In genomic region chr6:166360243-166361079, GRCh38 we compare ENCODE assay signal across 1 cellular context.
A peak's percentile ranks its signal among the peaks of the same experiment; 100 is the strongest.
TF ChIP-seq lines count a peak whose summit lies in the region.

No MANE protein-coding gene starts in this region.

TF ChIP-seq in K562, 482 proteins besides CTCF, POLR2A, EP300 and RAD21 (continued from another document):
- no peak for TF ChIP-seq HBP1 (CRISPR knock-in tag; IDR thresholded peaks at IDR 0.05)
- peak; percentile 72 for TF ChIP-seq ATF3 (IDR thresholded peaks at IDR 0.05)
- TF ChIP-seq ATF3 (CRISPR knock-in tag; conservative IDR thresholded peaks at IDR 0.05) = no peak
- peak; percentile 75 for TF ChIP-seq JUND (IDR thresholded peaks at IDR 0.05; ENCODE audit: borderline replicate concordance, low read depth, low read length)
- peak; percentile 63; the same call in 2 of the 3 replicates for TF ChIP-seq JUND (tag; IDR thresholded peaks at IDR 0.05; ENCODE audit: borderline replicate concordance, low read depth, low read length)
- TF ChIP-seq SMARCA4 (IDR thresholded peaks at IDR 0.05) = 0 out of 2 replicates have a peak, but pooled peaks have one; percentile 24
- no peak for TF ChIP-seq ZNF444 (CRISPR knock-in tag; IDR thresholded peaks at IDR 0.05)
- TF ChIP-seq FOSL1 (tag; conservative IDR thresholded peaks at IDR 0.05) = peak; percentile 68
- peak; percentile 64 for TF ChIP-seq CEBPB (tag; IDR thresholded peaks at IDR 0.05)
- TF ChIP-seq ZNF639 (CRISPR knock-in tag; conservative IDR thresholded peaks at IDR 0.05 in 1 of 2, IDR thresholded peaks at IDR 0.05 in 1 of 2) = no peak
- no peak for TF ChIP-seq THRA (IDR thresholded peaks at IDR 0.05)
